ENCODE assay signal across 8 cellular contexts in the genomic region with DNA sequence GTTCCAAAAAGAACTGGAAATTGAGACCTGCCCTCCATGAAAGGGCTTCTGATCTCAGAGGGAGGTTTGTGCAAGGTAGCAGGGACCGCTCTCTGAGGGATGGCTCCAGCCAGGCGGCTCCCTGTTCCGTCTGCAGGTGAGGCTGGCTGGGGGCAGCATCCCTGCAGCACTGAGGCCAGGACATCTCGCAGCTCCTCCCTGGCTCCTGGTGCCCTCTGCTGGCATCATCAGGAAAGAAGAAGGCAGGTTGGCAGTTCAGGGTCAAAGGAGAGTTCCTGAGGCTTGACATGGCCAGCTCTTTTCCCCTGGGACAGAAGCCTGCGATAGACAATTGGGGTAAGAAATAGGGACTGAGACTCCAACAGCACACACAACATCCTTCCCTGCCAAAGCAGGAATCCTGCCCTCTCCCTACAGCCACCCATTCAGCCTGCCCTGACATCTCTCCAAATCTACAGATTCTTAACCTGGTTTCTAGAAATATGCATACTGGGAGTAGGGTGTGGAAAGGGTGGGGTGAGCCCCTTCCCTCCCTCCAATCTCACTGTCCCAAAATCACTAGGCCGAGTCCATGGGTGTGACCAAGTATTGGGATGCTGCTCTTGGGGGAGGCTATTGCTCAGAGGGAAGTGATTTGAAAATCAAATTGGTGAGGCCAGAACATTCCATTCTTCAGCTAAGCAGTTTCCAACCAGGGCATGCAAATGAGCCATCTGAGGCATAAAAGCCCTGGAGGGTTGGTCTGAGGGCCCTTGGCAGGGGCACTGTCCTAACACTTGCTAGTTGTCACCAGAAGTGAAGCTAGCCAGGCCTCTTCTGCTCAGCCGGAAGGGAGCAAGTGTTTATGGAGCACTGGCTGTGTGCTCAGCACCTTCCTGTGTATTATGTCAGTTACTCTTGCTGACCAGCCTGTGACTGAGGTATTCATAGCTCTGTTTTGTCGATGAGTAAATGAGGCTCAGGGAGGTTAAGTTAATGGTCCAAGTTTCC.
DNase-seq lines count a peak whose midpoint lies in the region; ATAC-seq and TF ChIP-seq lines count a peak whose summit lies in the region.

No MANE protein-coding gene starts in this region.

- H3K36me3 ChIP-seq in A673 (ENCODE audit: insufficient read depth, low read length, poor library complexity, severe bottlenecking) (no peaks in the 10 kb centered on the region), mesenchymal stem cell (ENCODE audit: control insufficient read depth in 1 of 2, insufficient read depth in 2 of 2, low read depth in 1 of 2, low read length in 2 of 2) (no peaks in the 10 kb centered on the region)

- H2BK12ac ChIP-seq in mesenchymal stem cell (ENCODE audit: low read length in 2 of 2): no peak overlapping the region

- POLR2A ChIA-PET in A673 (lab: Charles Lee; ENCODE audit: low non-redundant PET): no interaction called here

- in situ Hi-C loops in GM13977 (cut with MboI; ENCODE audit: low pct_unique_long_range_greater_than_20kb, low sequenced_read_pairs, unreplicated experiment): loop anchor here (25.0 kb wide), 2 partner anchors 238 to 412 kb away; no protein-coding TSS in a partner anchor

- H3K9me3 ChIP-seq in A673 (ENCODE audit: low read depth, low read length, poor library complexity, severe bottlenecking) (no peaks in the 10 kb centered on the region), mesenchymal stem cell (ENCODE audit: control insufficient read depth, low read length) (no peaks in the 10 kb centered on the region)

- no peak overlapping the region for H2BK5ac ChIP-seq in mesenchymal stem cell (ENCODE audit: low read depth, low read length, poor library complexity, severe bottlenecking)

- no peak overlapping the region for H2BK15ac ChIP-seq in mesenchymal stem cell (ENCODE audit: low read depth, poor library complexity, severe bottlenecking)

- no peak overlapping the region for H3K14ac ChIP-seq in mesenchymal stem cell (ENCODE audit: low read length in 2 of 2)

- DNase-seq in A673 (ENCODE audit: low spot score) (no peak), GM13977 (ENCODE audit: low spot score) (no peak), SW480 (ENCODE audit: low spot score) (peak; percentile 28), iPS-NIHi11 (ENCODE audit: low spot score) (peak; percentile 70), NCI-H2081 treated with DMSO at 0.1 percent for 48 hours (lab: John Stamatoyannopoulos, UW) (no peak), mesenchymal stem cell (no peak), SK-N-DZ (ENCODE audit: low spot score) (no peak)

- no peak for ATAC-seq in GM18520 (IDR thresholded peaks at IDR 0.05; ENCODE audit: unreplicated experiment)

- no peak overlapping the region for H3K18ac ChIP-seq in mesenchymal stem cell (ENCODE audit: low read depth in 1 of 2, low read length in 2 of 2)

- 43% methylated on average over 7 of the region's 8 CpGs for WGBS in mesenchymal stem cell

- H2AFZ ChIP-seq in mesenchymal stem cell (ENCODE audit: low read depth, low read length): no peak overlapping the region

- no peak overlapping the region for H2BK120ac ChIP-seq in mesenchymal stem cell (ENCODE audit: low read depth, low read length)

- H3K9ac ChIP-seq in mesenchymal stem cell (ENCODE audit: low read length): no peak overlapping the region

- H3K4me1 ChIP-seq in A673 (ENCODE audit: insufficient read depth, low read length, poor library complexity, severe bottlenecking): no peaks in the 10 kb centered on the region
- H3K4me1 ChIP-seq in mesenchymal stem cell (ENCODE audit: control insufficient read depth, insufficient read depth, low read depth, low read length): no peaks in the 10 kb centered on the region

- H3K4me3 ChIP-seq in A673 (ENCODE audit: low read depth, low read length, poor library complexity, severe bottlenecking) (no peak overlapping the region), mesenchymal stem cell (ENCODE audit: insufficient read depth in 1 of 2, low read depth in 1 of 2, low read length in 2 of 2) (no peak overlapping the region)

- H3K23ac ChIP-seq in mesenchymal stem cell (ENCODE audit: low read length in 2 of 2): no peak overlapping the region

- no peak overlapping the region for H4K8ac ChIP-seq in mesenchymal stem cell (ENCODE audit: low read length)

- H3K4ac ChIP-seq in mesenchymal stem cell (ENCODE audit: low read depth in 1 of 2, low read length in 2 of 2): no peak overlapping the region

- H3K4me2 ChIP-seq in mesenchymal stem cell (ENCODE audit: low read length, poor library complexity, severe bottlenecking): no peak overlapping the region

- BruUV-seq in A673 (replicated peaks; lab: Mats Ljungman, UMichigan): no TSS peak

- intact Hi-C loops in A673 (cut with micrococcal nuclease; ENCODE audit: unreplicated experiment): loop anchor here (5.0 kb wide), 1 partner anchor 258 kb away; no protein-coding TSS in a partner anchor

- H3K79me1 ChIP-seq in mesenchymal stem cell (replicated peaks; ENCODE audit: low read length, poor library complexity, severe bottlenecking): no peaks in the 10 kb centered on the region

- H2AK5ac ChIP-seq in mesenchymal stem cell (ENCODE audit: low read length, severe bottlenecking): no peak overlapping the region

- CTCF ChIA-PET in A673 (lab: Charles Lee): no interaction called here

- H3K27ac ChIP-seq in A673 (ENCODE audit: low read depth, low read length, poor library complexity, severe bottlenecking) (no peak overlapping the region), mesenchymal stem cell (ENCODE audit: low read length, poor library complexity, severe bottlenecking) (no peak overlapping the region)

- no peak overlapping the region for H4K91ac ChIP-seq in mesenchymal stem cell (ENCODE audit: low read length)

- H3K27me3 ChIP-seq in A673 (replicated peaks; ENCODE audit: insufficient read depth, low read depth, low read length, poor library complexity) (peaks cover 5% of the 10 kb centered on the region), mesenchymal stem cell (ENCODE audit: control insufficient read depth in 1 of 2, insufficient read depth in 1 of 2, low read length in 2 of 2) (peaks cover 86 to 95% of the 10 kb centered on the region in 2 experiments)

- TF ChIP-seq CTCF in A673 (conservative IDR thresholded peaks at IDR 0.05; ENCODE audit: low read depth, low read length) (peak; percentile 54), GM13977 (IDR thresholded peaks at IDR 0.05; ENCODE audit: extremely low read depth, insufficient read depth, missing control alignments) (peak; percentile 27)

Comparison
In these comparisons a context has a peak if more than half of its experiments do, and no peak if none do; other contexts are left out.
1. DNase-seq: peak in SW480 (single experiment) and iPS-NIHi11 (single experiment); none in A673 (single experiment), GM13977 (single experiment), NCI-H2081 treated with DMSO at 0.1 percent for 48 hours (single experiment), mesenchymal stem cell (single experiment) and SK-N-DZ (single experiment).